In the genomic region with DNA sequence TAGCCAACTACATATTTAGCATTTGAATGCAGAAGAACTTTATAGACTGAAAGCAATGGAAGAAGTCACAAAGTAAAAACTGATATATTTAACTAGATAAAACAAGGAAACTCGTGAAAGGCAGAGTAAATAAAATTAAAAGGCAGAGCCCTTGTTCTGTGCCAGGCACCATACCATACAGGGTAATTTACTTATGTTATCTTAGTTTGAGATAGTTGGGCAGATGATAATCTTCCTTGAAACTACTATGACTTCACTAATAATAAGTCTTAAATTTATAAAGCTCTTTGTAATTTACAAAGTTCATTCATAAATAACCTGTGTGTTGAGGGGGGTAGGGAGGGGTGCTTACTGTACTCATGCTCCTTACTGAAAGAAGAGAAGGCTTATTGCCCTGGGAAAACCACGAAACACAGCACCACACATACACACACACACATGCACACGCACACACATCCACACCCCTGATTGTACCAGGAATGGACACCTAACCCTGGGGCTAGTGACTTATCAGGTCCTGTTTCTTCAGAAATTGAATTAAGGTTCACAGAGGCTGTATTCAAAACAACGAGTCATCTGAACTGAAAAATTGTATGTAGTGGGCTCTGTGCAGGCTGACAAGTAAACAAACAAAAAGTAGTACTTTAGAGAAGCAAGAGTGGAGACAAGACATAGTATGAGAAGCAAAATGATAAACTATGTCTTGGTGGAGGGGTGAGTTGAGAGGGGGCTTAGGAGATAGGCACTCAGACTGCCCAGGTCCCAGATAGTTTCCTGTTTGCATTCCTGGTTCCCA, we compare ENCODE assay signal across 10 cellular contexts. TPM values are rescaled to one million over a fixed set of nuclear protein-coding genes. Genes with fewer than 3 reads are reported as not detected.
DNase-seq lines count a peak whose midpoint lies in the region; ATAC-seq, FAIRE-seq and TF ChIP-seq lines count a peak whose summit lies in the region.
"Had no signal": no experiment of that assay in that cellular context is flagged by ENCODE, and none has a peak within 500 bp of the region (broad histone marks: within the 10 kb centered on the region; RNA-seq: fewer than 3 reads in every experiment).

No MANE protein-coding gene starts in this region.

- H3K27me3 Mint-ChIP-seq in astrocyte (ENCODE audit: low read depth, unreplicated experiment), result no peaks in the 10 kb centered on the region

- peak overlapping the region; percentile 70 for H3K27ac Mint-ChIP-seq in astrocyte (ENCODE audit: unreplicated experiment)

- H2AFZ ChIP-seq in astrocyte (ENCODE audit: low read depth, low read length), result no peak overlapping the region

- H3K4me1 ChIP-seq in BE2C, result peaks cover 17% of the 10 kb centered on the region
- peaks cover 7% of the 10 kb centered on the region for H3K4me1 ChIP-seq in astrocyte (ENCODE audit: insufficient read depth, low read length)
- H3K4me1 ChIP-seq in left ventricle myocardium inferior, result peaks cover 98% of the 10 kb centered on the region

- H3K9me3 Mint-ChIP-seq in astrocyte (ENCODE audit: unreplicated experiment), result no peaks in the 10 kb centered on the region

- peaks cover 66% of the 10 kb centered on the region for H3K4me1 Mint-ChIP-seq in astrocyte (ENCODE audit: low read depth, unreplicated experiment)

- peak overlapping the region; percentile 28 for H3K4me3 Mint-ChIP-seq in astrocyte (ENCODE audit: unreplicated experiment)

- H3K27me3 ChIP-seq in BE2C (no peaks in the 10 kb centered on the region), astrocyte (ENCODE audit: insufficient read depth, low read length) (no peaks in the 10 kb centered on the region), left ventricle myocardium inferior (ENCODE audit: low read depth) (no peaks in the 10 kb centered on the region)

- no peak for FAIRE-seq in astrocyte (lab: Jason Lieb, UNC)

- H3K36me3 ChIP-seq in BE2C (no peaks in the 10 kb centered on the region), astrocyte (ENCODE audit: insufficient read depth, low read length) (no peaks in the 10 kb centered on the region), left ventricle myocardium inferior (no peaks in the 10 kb centered on the region)

- peaks cover 100% of the 10 kb centered on the region for H3K79me2 ChIP-seq in astrocyte (ENCODE audit: insufficient read depth, low read length)

- H3K27ac ChIP-seq in astrocyte (ENCODE audit: low read depth, low read length), result no peak overlapping the region
- no peak overlapping the region for H3K27ac ChIP-seq in left ventricle myocardium inferior (replicated peaks)

- no peak overlapping the region for H3K9ac ChIP-seq in astrocyte (ENCODE audit: low read length)

- peaks cover 96% of the 10 kb centered on the region for H4K20me1 ChIP-seq in astrocyte (ENCODE audit: insufficient read depth, low read length)

- H3K9me3 ChIP-seq in BE2C (no peaks in the 10 kb centered on the region), astrocyte (ENCODE audit: insufficient read depth, low read depth, low read length) (no peaks in the 10 kb centered on the region), left ventricle myocardium inferior (replicated peaks) (no peaks in the 10 kb centered on the region)

- ATAC-seq in GM21723 (IDR thresholded peaks at IDR 0.05; ENCODE audit: unreplicated experiment), result no peak

- no peaks in the 10 kb centered on the region for H3K36me3 Mint-ChIP-seq in astrocyte (ENCODE audit: low read depth, unreplicated experiment)

- no peak overlapping the region for H3K4me2 ChIP-seq in astrocyte (ENCODE audit: low read length)

- intact Hi-C loops in left ventricle myocardium inferior (cut with micrococcal nuclease), result no loop called here

- DNase-seq in BE2C, result peak; percentile 80
- DNase-seq in HT-29 (ENCODE audit: low spot score), result peak; percentile 39
- peak; percentile 36 for DNase-seq in astrocyte (ENCODE audit: low read depth)
- peak; percentile 10 to 27 for DNase-seq in lung microvascular endothelial cell (ENCODE audit: low read depth in 2 of 2)
- no peak for DNase-seq in globus pallidus (ENCODE audit: low spot score)
- DNase-seq in left ventricle myocardium inferior, result no peak
- no peak for DNase-seq in putamen (ENCODE audit: low spot score)
- DNase-seq: anterior cingulate cortex, NCI-H2107 had no signal

- TF ChIP-seq CTCF in BE2C (IDR thresholded peaks at IDR 0.05; ENCODE audit: low read depth, low read length) (no peak), astrocyte (IDR thresholded peaks at IDR 0.05; ENCODE audit: insufficient read depth, low read depth, low read length) (no peak), left ventricle myocardium inferior (IDR thresholded peaks at IDR 0.05; ENCODE audit: borderline replicate concordance) (no peak)

- H3K4me3 ChIP-seq in BE2C (ENCODE audit: low read depth, low read length), result peak overlapping the region; percentile 31
- no peak overlapping the region for H3K4me3 ChIP-seq in astrocyte (ENCODE audit: insufficient read depth, low read depth, low read length)
- H3K4me3 ChIP-seq in left ventricle myocardium inferior, result no peak overlapping the region

RNA-seq across cellular contexts. Expression of gene AGFG1, which starts 38.1 kb away (rescaled TPM):
- 56.5 TPM for polyA plus RNA-seq in BE2C (2012; ENCODE audit: insufficient read depth, insufficient read length, low read depth)
- 38.0 and 40.9 TPM in 2 replicates for total RNA-seq in HT-29 (2014; rRNA removed; shearing (Covaris generic))
- total RNA-seq in astrocyte, result 84.1 and 87.9 TPM in 2 replicates
- 25.1 and 30.0 TPM in 2 replicates for total RNA-seq in lung microvascular endothelial cell
- 50.4 TPM for total RNA-seq in left ventricle myocardium inferior

Comparison
In these comparisons a context has a peak if more than half of its experiments do, and no peak if none do; other contexts are left out.
1. DNase-seq: peak in BE2C (single experiment), HT-29 (single experiment), astrocyte (single experiment) and lung microvascular endothelial cell (2 of 2); none in globus pallidus (single experiment), left ventricle myocardium inferior (single experiment) and putamen (single experiment).